8 cellular contexts compared by ENCODE assay signal in genomic region chr11:111417766-111418435, GRCh38. TPM values are rescaled to one million over a fixed set of nuclear protein-coding genes. Genes with fewer than 3 reads are reported as not detected.
DNase-seq lines count a peak whose midpoint lies in the region; ATAC-seq and TF ChIP-seq lines count a peak whose summit lies in the region.

No MANE protein-coding gene starts in this region.

- no peaks in the 10 kb centered on the region for H4K20me1 ChIP-seq in OCI-LY1 (ENCODE audit: insufficient read depth, low read length)

- peak overlapping the region; percentile 73 to 78 for H3K4me3 Mint-ChIP-seq in stimulated activated naive B cell treated with anti-CD40 and anti-IgM and Interleukin-4, amounts not matched to agents 10 μg/mL and 1 μg/mL and 100 μg/mL, for 72 hours
- no peak overlapping the region for H3K4me3 Mint-ChIP-seq in activated naive CD4-positive, alpha-beta T cell treated with anti-CD3 and anti-CD28 coated beads for 36 hours

- no peaks in the 10 kb centered on the region for H3K9me2 ChIP-seq in OCI-LY1 (ENCODE audit: low read depth, low read length)

- peak overlapping the region; percentile 79 for H3K9ac ChIP-seq in OCI-LY1 (ENCODE audit: low read length)

- CTCF ChIA-PET in activated naive CD4-positive, alpha-beta T cell treated with anti-CD3 and anti-CD28 coated beads for 36 hours (lab: Charles Lee): interaction anchor here (0.8 to 6.4 kb wide), 9 partner anchors 10 to 157 kb away, joined by 3 to 60 read pairs (median 3); no protein-coding TSS in a partner anchor

- peaks cover 100% of the 10 kb centered on the region for H3K4me1 ChIP-seq in OCI-LY1 (ENCODE audit: insufficient read depth, low read length, severe bottlenecking)

- H3F3A ChIP-seq in OCI-LY1 (ENCODE audit: insufficient read depth, low read length): peaks cover 26% of the 10 kb centered on the region; the same call in 1 of the 2 replicates

- DNase-seq in GM03348 (ENCODE audit: low spot score) (peak; percentile 18), foreskin fibroblast (peak; percentile 44 to 66), GDM1 (lab: John Stamatoyannopoulos, UW) (no peak)
- peak; percentile 72 for DNase-seq in stimulated activated naive B cell treated with anti-CD40 and anti-IgM and Interleukin-4, amounts not matched to agents 10 μg/mL and 1 μg/mL and 100 μg/mL, for 72 hours
- DNase-seq in activated naive CD4-positive, alpha-beta T cell treated with anti-CD3 and anti-CD28 coated beads for 36 hours: no peak

- H3K4me3 ChIP-seq in OCI-LY1 (ENCODE audit: low read depth, low read length, poor library complexity, severe bottlenecking) (peak overlapping the region; percentile 52), foreskin fibroblast (ENCODE audit: low read depth in 1 of 2, low read length in 2 of 2) (no peak overlapping the region)

- peaks cover 0 to 6% of the 10 kb centered on the region in 2 donors for H3K36me3 Mint-ChIP-seq in stimulated activated naive B cell treated with anti-CD40 and anti-IgM and Interleukin-4, amounts not matched to agents 10 μg/mL and 1 μg/mL and 100 μg/mL, for 72 hours
- no peaks in the 10 kb centered on the region for H3K36me3 Mint-ChIP-seq in activated naive CD4-positive, alpha-beta T cell treated with anti-CD3 and anti-CD28 coated beads for 36 hours (ENCODE audit: low read depth)

- no peaks in the 10 kb centered on the region for H3K36me3 ChIP-seq in OCI-LY1 (ENCODE audit: insufficient read depth, low read length)

- H3K79me2 ChIP-seq in OCI-LY1 (ENCODE audit: insufficient read depth, low read length): no peaks in the 10 kb centered on the region

- no peaks in the 10 kb centered on the region for H3K9me3 ChIP-seq in OCI-LY1 (ENCODE audit: low read length)

- peak overlapping the region; percentile 94 for H3K27ac Mint-ChIP-seq in stimulated activated naive B cell treated with anti-CD40 and anti-IgM and Interleukin-4, amounts not matched to agents 10 μg/mL and 1 μg/mL and 100 μg/mL, for 72 hours
- no peak overlapping the region for H3K27ac Mint-ChIP-seq in activated naive CD4-positive, alpha-beta T cell treated with anti-CD3 and anti-CD28 coated beads for 36 hours

- TF ChIP-seq CTCF in OCI-LY1 (IDR thresholded peaks at IDR 0.05; ENCODE audit: low read length): no peak
- TF ChIP-seq CTCF in foreskin fibroblast (IDR thresholded peaks at IDR 0.05; ENCODE audit: low read depth, low read length): no peak

- peak overlapping the region; percentile 66 for H3K4me2 ChIP-seq in OCI-LY1 (ENCODE audit: low read length)

- H2AFZ ChIP-seq in OCI-LY1 (ENCODE audit: low read length): no peak overlapping the region

- peaks cover 0 to 2% of the 10 kb centered on the region in 2 donors for H3K9me3 Mint-ChIP-seq in stimulated activated naive B cell treated with anti-CD40 and anti-IgM and Interleukin-4, amounts not matched to agents 10 μg/mL and 1 μg/mL and 100 μg/mL, for 72 hours
- H3K9me3 Mint-ChIP-seq in activated naive CD4-positive, alpha-beta T cell treated with anti-CD3 and anti-CD28 coated beads for 36 hours: no peaks in the 10 kb centered on the region

- peak overlapping the region; percentile 98 for H3K27ac ChIP-seq in OCI-LY1 (ENCODE audit: low read depth, low read length, poor library complexity, severe bottlenecking)

- ATAC-seq in GM21737 (IDR thresholded peaks at IDR 0.05; ENCODE audit: unreplicated experiment): peak; percentile 33
- peak; percentile 58 to 65 for ATAC-seq in stimulated activated naive B cell treated with anti-CD40 and anti-IgM and Interleukin-4, amounts not matched to agents 10 μg/mL and 1 μg/mL and 100 μg/mL, for 72 hours (replicated peaks)
- no peak for ATAC-seq in SK-N-SH treated with all-trans-retinoic acid at 6 μM for 48 hours

- H3K27me3 Mint-ChIP-seq in stimulated activated naive B cell treated with anti-CD40 and anti-IgM and Interleukin-4, amounts not matched to agents 10 μg/mL and 1 μg/mL and 100 μg/mL, for 72 hours: no peaks in the 10 kb centered on the region
- H3K27me3 Mint-ChIP-seq in activated naive CD4-positive, alpha-beta T cell treated with anti-CD3 and anti-CD28 coated beads for 36 hours (ENCODE audit: low read depth): no peaks in the 10 kb centered on the region

- peaks cover 78 to 98% of the 10 kb centered on the region in 2 donors for H3K4me1 Mint-ChIP-seq in stimulated activated naive B cell treated with anti-CD40 and anti-IgM and Interleukin-4, amounts not matched to agents 10 μg/mL and 1 μg/mL and 100 μg/mL, for 72 hours
- H3K4me1 Mint-ChIP-seq in activated naive CD4-positive, alpha-beta T cell treated with anti-CD3 and anti-CD28 coated beads for 36 hours (ENCODE audit: low read depth): peaks cover 41% of the 10 kb centered on the region

- no peaks in the 10 kb centered on the region for H3K27me3 ChIP-seq in OCI-LY1 (ENCODE audit: insufficient read depth, low read length)

- intact Hi-C loops in activated naive CD4-positive, alpha-beta T cell treated with anti-CD3 and anti-CD28 coated beads for 36 hours (cut with micrococcal nuclease): no loop called here

TF ChIP-seq in SK-N-SH treated with all-trans-retinoic acid at 6 μM for 48 hours, 23 proteins besides CTCF, POLR2A, EP300 and RAD21 (continues in another document):
- TF ChIP-seq SNAI2 (CRISPR knock-in tag; IDR thresholded peaks at IDR 0.05) (no peak), PATZ1 (CRISPR knock-in tag; IDR thresholded peaks at IDR 0.05; ENCODE audit: borderline replicate concordance) (no peak), ZNF70 (CRISPR knock-in tag; IDR thresholded peaks at IDR 0.05) (no peak), CREB5 (CRISPR knock-in tag; IDR thresholded peaks at IDR 0.05; ENCODE audit: low read depth) (no peak), BACH2 (CRISPR knock-in tag; IDR thresholded peaks at IDR 0.05; ENCODE audit: borderline replicate concordance) (no peak), ZC3H10 (CRISPR knock-in tag; IDR thresholded peaks at IDR 0.05) (no peak), POU6F1 (CRISPR knock-in tag; IDR thresholded peaks at IDR 0.05; ENCODE audit: borderline replicate concordance, low read depth) (no peak), ESRRG (CRISPR knock-in tag; IDR thresholded peaks at IDR 0.05) (no peak), CSDC2 (CRISPR knock-in tag; IDR thresholded peaks at IDR 0.05) (no peak), TOX (CRISPR knock-in tag; IDR thresholded peaks at IDR 0.05; ENCODE audit: borderline replicate concordance) (no peak), ZFP30 (CRISPR knock-in tag; IDR thresholded peaks at IDR 0.05) (no peak), TCF4 (CRISPR knock-in tag; IDR thresholded peaks at IDR 0.05; ENCODE audit: borderline replicate concordance) (no peak), CSRNP3 (CRISPR knock-in tag; IDR thresholded peaks at IDR 0.05) (no peak)

RNA-seq across cellular contexts. Expression of gene POU2AF1, which starts 38.8 kb away (rescaled TPM):
- under 1 TPM; 0.48 to 0.62 TPM for total RNA-seq in activated naive CD4-positive, alpha-beta T cell treated with anti-CD3 and anti-CD28 coated beads for 36 hours

Comparison
In these comparisons a context has a peak if more than half of its experiments do, and no peak if none do; other contexts are left out.
1. DNase-seq: peak in GM03348 (single experiment), foreskin fibroblast (2 of 2) and stimulated activated naive B cell treated with anti-CD40 and anti-IgM and Interleukin-4, amounts not matched to agents 10 μg/mL and 1 μg/mL and 100 μg/mL, for 72 hours (single experiment); none in activated naive CD4-positive, alpha-beta T cell treated with anti-CD3 and anti-CD28 coated beads for 36 hours (single experiment) and GDM1 (single experiment).